Comparison of ENCODE assay signal across 19 cellular contexts in genomic region chr3:13172644-13173013, GRCh38.
DNase-seq lines count a peak whose midpoint lies in the region; ATAC-seq and TF ChIP-seq lines count a peak whose summit lies in the region.
"Had no signal": no experiment of that assay in that cellular context is flagged by ENCODE, and none has a peak within 500 bp of the region (broad histone marks: within the 10 kb centered on the region; RNA-seq: fewer than 3 reads in every experiment).

No MANE protein-coding gene starts in this region.

- H2AFZ ChIP-seq in osteoblast (ENCODE audit: low read length) = no peak overlapping the region
- H2AFZ ChIP-seq: GM23248 had no signal

- no peak overlapping the region for H3K4me2 ChIP-seq in osteoblast (ENCODE audit: insufficient read depth, low read length)

- DNase-seq in cardiac septum (ENCODE audit: low spot score) (peak; percentile 63), Right ventricle myocardium inferior (ENCODE audit: missing footprints) (no peak), islet precursor cell (peak; percentile 32), osteoblast (ENCODE audit: insufficient read length, low spot score, missing footprints) (peak; percentile 52), vagina (ENCODE audit: extremely low spot score in 2 of 2) (no peak)
- no peak for DNase-seq in activated CD8-positive, alpha-beta memory T cell treated with anti-CD3 and anti-CD28 coated beads, Interleukin-2, amount 50 U/mL, for 4 hours
- DNase-seq: Caco-2; CD4-positive, alpha-beta T cell; DMS153; DMS79; GDM1; GM23248; HCEC 1CT; HFFc6; KBM-7 had no signal

- ATAC-seq in Right ventricle myocardium inferior = no peak
- no peak for ATAC-seq in GM18505 (IDR thresholded peaks at IDR 0.05; ENCODE audit: unreplicated experiment)
- ATAC-seq: HepG2 had no signal

- no peaks in the 10 kb centered on the region for H3K36me3 ChIP-seq in osteoblast (ENCODE audit: insufficient read depth, low read length)
- no peaks in the 10 kb centered on the region for H3K36me3 ChIP-seq in vagina

- no peaks in the 10 kb centered on the region for H4K20me1 ChIP-seq in osteoblast (ENCODE audit: insufficient read depth, low read length)

- H3K4me1 ChIP-seq in osteoblast (ENCODE audit: insufficient read depth, low read length) (no peaks in the 10 kb centered on the region), vagina (no peaks in the 10 kb centered on the region)
- H3K4me1 ChIP-seq: Caco-2 had no signal

- H3K9me3 ChIP-seq in osteoblast (ENCODE audit: low read depth, low read length) (no peaks in the 10 kb centered on the region), vagina (no peaks in the 10 kb centered on the region)
- H3K9me3 ChIP-seq: Caco-2 had no signal

- H3K27ac ChIP-seq in osteoblast (ENCODE audit: low read depth, low read length) (no peak overlapping the region), vagina (no peak overlapping the region)
- H3K27ac ChIP-seq: 22Rv1, C4-2B, GM23248 had no signal

- TF ChIP-seq CTCF in osteoblast (IDR thresholded peaks at IDR 0.05; ENCODE audit: extremely low read depth, low read depth, low read length) = no peak
- TF ChIP-seq CTCF in vagina (IDR thresholded peaks at IDR 0.05) = no peak

- no peaks in the 10 kb centered on the region for H3K27me3 ChIP-seq in osteoblast (ENCODE audit: insufficient read depth, low read length)
- no peaks in the 10 kb centered on the region for H3K27me3 ChIP-seq in vagina

- no peak overlapping the region for H3K4me3 ChIP-seq in osteoblast (ENCODE audit: insufficient read depth, low read length)
- no peak overlapping the region for H3K4me3 ChIP-seq in vagina
- H3K4me3 ChIP-seq: GM23248 had no signal

- TF ChIP-seq POLR2A in vagina (IDR thresholded peaks at IDR 0.05) (no peak), GM18505 (IDR thresholded peaks at IDR 0.05; ENCODE audit: borderline replicate concordance, extremely low read depth, insufficient read depth, insufficient read length) (no peak)

- intact Hi-C loops in cardiac septum (cut with DNase I) (no loop called here), Right ventricle myocardium inferior (cut with DNase I) (no loop called here), vagina (cut with DNase I) (no loop called here)

- no peaks in the 10 kb centered on the region for H3K79me2 ChIP-seq in osteoblast (ENCODE audit: insufficient read depth, low read length)

Comparison
In these comparisons a context has a peak if more than half of its experiments do, and no peak if none do; other contexts are left out.
1. DNase-seq: peak in cardiac septum (single experiment), islet precursor cell (single experiment) and osteoblast (single experiment); none in Right ventricle myocardium inferior (single experiment), vagina (0 of 2) and activated CD8-positive, alpha-beta memory T cell treated with anti-CD3 and anti-CD28 coated beads, Interleukin-2, amount 50 U/mL, for 4 hours (single experiment).